ENCODE assay signal across 9 cellular contexts in the genomic region with DNA sequence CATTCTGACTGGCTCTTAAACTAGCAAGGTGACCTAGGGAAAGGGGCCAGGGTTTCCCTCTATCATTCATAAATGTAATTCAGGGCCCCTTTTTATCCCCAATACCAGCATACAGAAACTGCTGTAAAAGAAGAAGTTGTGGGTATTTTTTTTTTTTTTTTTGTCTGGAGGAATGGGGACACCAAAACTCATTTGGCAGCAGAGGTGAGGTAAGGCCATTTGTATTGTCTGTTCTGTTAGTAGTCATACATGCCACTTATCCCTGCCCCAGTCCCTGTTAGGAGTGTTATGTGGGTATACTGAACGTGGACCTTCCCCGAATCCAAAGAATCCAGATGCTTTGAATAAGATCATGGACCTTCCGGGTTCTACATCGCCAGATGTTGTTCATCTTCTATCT. TPM values are rescaled to one million over a fixed set of nuclear protein-coding genes. Genes with fewer than 3 reads are reported as not detected.
DNase-seq lines count a peak whose midpoint lies in the region; ATAC-seq, FAIRE-seq and TF ChIP-seq lines count a peak whose summit lies in the region.
"Had no signal": no experiment of that assay in that cellular context is flagged by ENCODE, and none has a peak within 500 bp of the region (broad histone marks: within the 10 kb centered on the region; RNA-seq: fewer than 3 reads in every experiment).

No MANE protein-coding gene starts in this region.

- peak overlapping the region; percentile 100 for H3K27ac Mint-ChIP-seq in activated CD8-positive, alpha-beta T cell treated with anti-CD3 and anti-CD28 coated beads, Interleukin-2, amount 10 ng/mL, durations not matched to agents 7 days and 5 days

- DNase-seq in cardiac muscle cell (ENCODE audit: low read depth in 1 of 2, low spot score in 1 of 2) (no peak), cardiac septum (ENCODE audit: low spot score) (no peak), kidney (no peak), transverse colon (no peak), head of caudate nucleus (no peak), DMS79 treated with DMSO at 0.1 percent for 48 hours (lab: John Stamatoyannopoulos, UW) (no peak)
- no peak for DNase-seq in activated CD8-positive, alpha-beta T cell treated with anti-CD3 and anti-CD28 coated beads, Interleukin-2, amount 10 ng/mL, durations not matched to agents 7 days and 5 days
- no peak for DNase-seq in stimulated activated CD4-positive, alpha-beta T cell treated with anti-CD3 and anti-CD28 coated beads, Interleukin-2, amount 100 ng/mL, for 48 hours
- DNase-seq: NCI-H1694 had no signal

- H3K36me3 ChIP-seq in cardiac muscle cell = no peaks in the 10 kb centered on the region
- H3K36me3 ChIP-seq in kidney (ENCODE audit: control insufficient read depth in 1 of 2, insufficient read depth in 2 of 2, low read length in 2 of 2) = no peaks in the 10 kb centered on the region
- H3K36me3 ChIP-seq in transverse colon = no peaks in the 10 kb centered on the region

- FAIRE-seq in kidney (lab: Jason Lieb, UNC) = no peak

- intact Hi-C loops in cardiac septum (cut with DNase I) (loop anchor here (2.0 kb wide), 1 partner anchor 37 kb away; no protein-coding TSS in a partner anchor), kidney (cut with DNase I) (no loop called here), transverse colon (cut with DNase I; ENCODE audit: low total_unique reads) (no loop called here), head of caudate nucleus (cut with DNase I) (loop anchor here (5.0 to 10.0 kb wide), 2 partner anchors 40 to 187 kb away; a partner anchor contains a TSS)

- H3K36me3 Mint-ChIP-seq in activated CD8-positive, alpha-beta T cell treated with anti-CD3 and anti-CD28 coated beads, Interleukin-2, amount 10 ng/mL, durations not matched to agents 7 days and 5 days (ENCODE audit: low read depth) = peaks cover 57% of the 10 kb centered on the region

- H3K27ac ChIP-seq in cardiac muscle cell (peak overlapping the region; percentile 95), kidney (ENCODE audit: low read depth in 2 of 2, low read length in 2 of 2) (peak overlapping the region in 1 of 2 donors; percentile 28), transverse colon (peak overlapping the region; percentile 96 to 99 (median 98))

- no peaks in the 10 kb centered on the region for H3K27me3 ChIP-seq in cardiac muscle cell
- H3K27me3 ChIP-seq in transverse colon = no peaks in the 10 kb centered on the region

- H3K4me1 ChIP-seq in cardiac muscle cell (ENCODE audit: low read depth) (peaks cover 47% of the 10 kb centered on the region), kidney (ENCODE audit: control insufficient read depth in 1 of 2, insufficient read depth in 1 of 2, low read depth in 1 of 2, low read length in 2 of 2) (peaks cover 26% of the 10 kb centered on the region in 2 donors), transverse colon (peaks cover 21 to 76% (median 47%) of the 10 kb centered on the region in 4 donors)

- H3K9me3 ChIP-seq in cardiac muscle cell (ENCODE audit: low read depth) (no peaks in the 10 kb centered on the region), kidney (ENCODE audit: control insufficient read depth in 1 of 2, low read length in 2 of 2) (no peaks in the 10 kb centered on the region), transverse colon (no peaks in the 10 kb centered on the region)

- peaks cover 69% of the 10 kb centered on the region for H3K4me1 Mint-ChIP-seq in activated CD8-positive, alpha-beta T cell treated with anti-CD3 and anti-CD28 coated beads, Interleukin-2, amount 10 ng/mL, durations not matched to agents 7 days and 5 days (ENCODE audit: low read depth)

- CTCF ChIA-PET in activated CD8-positive, alpha-beta T cell treated with anti-CD3 and anti-CD28 coated beads, Interleukin-2, amount 10 ng/mL, durations not matched to agents 7 days and 5 days (lab: Charles Lee) = interaction anchor here (0.7 to 1.4 kb wide), 2 partner anchors 17 to 28 kb away, joined by 3 read pairs; no protein-coding TSS in a partner anchor

- peak overlapping the region; percentile 100 for H3K4me3 Mint-ChIP-seq in activated CD8-positive, alpha-beta T cell treated with anti-CD3 and anti-CD28 coated beads, Interleukin-2, amount 10 ng/mL, durations not matched to agents 7 days and 5 days

- peak overlapping the region; percentile 89 to 98 for H3K9ac ChIP-seq in kidney (ENCODE audit: low read length in 2 of 2)

- POLR2A ChIA-PET in activated CD8-positive, alpha-beta T cell treated with anti-CD3 and anti-CD28 coated beads, Interleukin-2, amount 10 ng/mL, durations not matched to agents 7 days and 5 days (lab: Charles Lee) = no interaction called here

- H3K4me3 ChIP-seq in cardiac muscle cell = peak overlapping the region; percentile 71
- peak overlapping the region; percentile 82 to 95 for H3K4me3 ChIP-seq in kidney (ENCODE audit: low read length in 2 of 2)
- peak overlapping the region in 3 of 4 donors; percentile 59 to 89 (median 89) for H3K4me3 ChIP-seq in transverse colon

- in situ Hi-C loops in transverse colon (cut with MboI; ENCODE audit: low pct_ligation_motif_present in 1 of 4, low pct_unique_long_range_greater_than_20kb in 1 of 4, low sequenced_read_pairs in 3 of 4) = no loop called here

- H3K27me3 Mint-ChIP-seq in activated CD8-positive, alpha-beta T cell treated with anti-CD3 and anti-CD28 coated beads, Interleukin-2, amount 10 ng/mL, durations not matched to agents 7 days and 5 days (ENCODE audit: low read depth) = no peaks in the 10 kb centered on the region

- H3K9me3 Mint-ChIP-seq in activated CD8-positive, alpha-beta T cell treated with anti-CD3 and anti-CD28 coated beads, Interleukin-2, amount 10 ng/mL, durations not matched to agents 7 days and 5 days (ENCODE audit: insufficient read depth) = no peaks in the 10 kb centered on the region

- TF ChIP-seq CTCF in cardiac muscle cell (IDR thresholded peaks at IDR 0.05; ENCODE audit: low read depth, low read length) (no peak), kidney (IDR thresholded peaks at IDR 0.05; ENCODE audit: borderline replicate concordance, extremely low read depth, insufficient read depth) (no peak), transverse colon (IDR thresholded peaks at IDR 0.05) (no peak)

- TF ChIP-seq POLR2A in transverse colon (IDR thresholded peaks at IDR 0.05) = no peak

- ATAC-seq in activated CD8-positive, alpha-beta T cell treated with anti-CD3 and anti-CD28 coated beads, Interleukin-2, amount 10 ng/mL, durations not matched to agents 7 days and 5 days = no peak

- 58% methylated on average over 2 to 4 of the region's 4 CpGs for WGBS in transverse colon (ENCODE audit: low coverage in 1 of 2), 2 donors

- TF ChIP-seq EP300 in transverse colon (IDR thresholded peaks at IDR 0.05; ENCODE audit: low read depth) = no peak

RNA-seq across cellular contexts. Expression of a gene that starts 1.7 kb away (rescaled TPM):
- total RNA-seq in cardiac muscle cell (334 and 386 TPM in 2 replicates), cardiac septum (219 TPM), kidney (435 TPM), transverse colon (100 to 1,000 TPM; 116 to 264 (median 180) TPM)
- polyA plus RNA-seq in cardiac muscle cell (627 and 695 TPM in 2 replicates), kidney (ENCODE audit: insufficient read depth, low read depth, low replicate concordance) (187 TPM)
- 100 to 1,000 TPM; 247 TPM for total RNA-seq in activated CD8-positive, alpha-beta T cell treated with anti-CD3 and anti-CD28 coated beads, Interleukin-2, amount 10 ng/mL, durations not matched to agents 7 days and 5 days

RNA-seq across cellular contexts. Expression of a gene that starts 1.9 kb away (rescaled TPM):
- total RNA-seq in cardiac muscle cell = 313 and 329 TPM in 2 replicates
- polyA plus RNA-seq in cardiac muscle cell = 261 and 295 TPM in 2 replicates
- 356 TPM for total RNA-seq in cardiac septum
- 100 to 1,000 TPM; 186 to 187 TPM for total RNA-seq in activated CD8-positive, alpha-beta T cell treated with anti-CD3 and anti-CD28 coated beads, Interleukin-2, amount 10 ng/mL, durations not matched to agents 7 days and 5 days
- total RNA-seq in kidney = 356 TPM
- 256 TPM for polyA plus RNA-seq in kidney (ENCODE audit: insufficient read depth, low read depth, low replicate concordance)
- 1,000 to 10,000 TPM in 1 of 4 donors, 100 to 1,000 TPM in 3; 168 to 1,885 (median 314) TPM for total RNA-seq in transverse colon

RNA-seq across cellular contexts. Expression of a gene that starts 38.7 kb away (rescaled TPM):
- total RNA-seq in cardiac muscle cell (24.4 and 26.5 TPM in 2 replicates), cardiac septum (24.4 TPM), kidney (50.5 TPM), transverse colon (100 to 1,000 TPM in 3 of 4 donors, 10 to 100 TPM in 1; 96.5 to 164 (median 136) TPM)
- polyA plus RNA-seq in cardiac muscle cell (26.5 and 32.7 TPM in 2 replicates), kidney (ENCODE audit: insufficient read depth, low read depth, low replicate concordance) (20.3 TPM)
- total RNA-seq in activated CD8-positive, alpha-beta T cell treated with anti-CD3 and anti-CD28 coated beads, Interleukin-2, amount 10 ng/mL, durations not matched to agents 7 days and 5 days = 10 to 100 TPM; 19.3 to 22.7 TPM

Comparison
In these comparisons a context has a peak if more than half of its experiments do, and no peak if none do; other contexts are left out.
1. intact Hi-C loops: an anchor here in cardiac septum (2.0 kb wide) and head of caudate nucleus (5.0 to 10.0 kb wide); none called in kidney and transverse colon.